Comparison of ENCODE assay signal across 15 cellular contexts in genomic region chr2:128714861-128715312, GRCh38.
DNase-seq lines count a peak whose midpoint lies in the region; ATAC-seq and TF ChIP-seq lines count a peak whose summit lies in the region.
"Had no signal": no experiment of that assay in that cellular context is flagged by ENCODE, and none has a peak within 500 bp of the region (broad histone marks: within the 10 kb centered on the region; RNA-seq: fewer than 3 reads in every experiment).

No MANE protein-coding gene starts in this region.

- no peak for TF ChIP-seq POLR2A in lower leg skin (IDR thresholded peaks at IDR 0.05)
- TF ChIP-seq POLR2A in upper lobe of left lung (IDR thresholded peaks at IDR 0.05) = no peak

- H3K27ac ChIP-seq in HL-60 (replicated peaks) = peak overlapping the region; percentile 40
- H3K27ac ChIP-seq in GM23248 = no peak overlapping the region
- H3K27ac ChIP-seq in lower lobe of right lung = no peak overlapping the region
- H3K27ac ChIP-seq in upper lobe of left lung = no peak overlapping the region
- H3K27ac ChIP-seq: left lung, tibial artery had no signal

- H2AFZ ChIP-seq in GM23248 = no peak overlapping the region

- no peak overlapping the region for H3K4me2 ChIP-seq in GM23248 (ENCODE audit: unreplicated experiment)
- H3K4me2 ChIP-seq: SK-N-SH had no signal

- peak; percentile 46 for TF ChIP-seq CTCF in GM06990 (IDR thresholded peaks at IDR 0.05; ENCODE audit: insufficient read depth, low read length, poor library complexity, severe bottlenecking)
- no peak for TF ChIP-seq CTCF in HL-60 (IDR thresholded peaks at IDR 0.05; ENCODE audit: insufficient read depth, low read length)
- TF ChIP-seq CTCF in WTC11 (IDR thresholded peaks at IDR 0.05) = no peak; the same call in 1 of the 2 replicates
- TF ChIP-seq CTCF in lower leg skin (IDR thresholded peaks at IDR 0.05) = no peak
- TF ChIP-seq CTCF in lower lobe of right lung (IDR thresholded peaks at IDR 0.05) = no peak
- no peak for TF ChIP-seq CTCF in upper lobe of left lung (IDR thresholded peaks at IDR 0.05)

- POLR2A ChIA-PET in WTC11 (lab: Charles Lee) = no interaction called here

- no peaks in the 10 kb centered on the region for H3K9me2 ChIP-seq in GM23248 (ENCODE audit: insufficient read depth)
- H3K9me2 ChIP-seq: SK-N-SH had no signal

- H3K36me3 Mint-ChIP-seq in WTC11 = peaks cover 3% of the 10 kb centered on the region

- in situ Hi-C loops in GM23248 (cut with MboI) = no loop called here

- H3K9me3 ChIP-seq in GM23248 (ENCODE audit: low read depth) (no peaks in the 10 kb centered on the region), lower lobe of right lung (no peaks in the 10 kb centered on the region), upper lobe of left lung (no peaks in the 10 kb centered on the region)
- H3K9me3 ChIP-seq: SK-N-SH had no signal

- 82 to 96% methylated on average over 6 of the region's 6 CpGs for WGBS in lower leg skin, 2 donors
- 61% methylated on average over 6 of the region's 6 CpGs for WGBS in GM23248 (ENCODE audit: low coverage in 1 of 2, low lambda C conversion rate in 2 of 2, missing lambda C conversion rate in 2 of 2), 2 experiments
- WGBS in upper lobe of left lung, 2 donors = 75 to 80% methylated on average over 2 to 5 of the region's 6 CpGs

- no peaks in the 10 kb centered on the region; the same call in 1 of the 2 replicates for H3K27me3 Mint-ChIP-seq in WTC11 (ENCODE audit: low read depth)

- H3K4me1 Mint-ChIP-seq in WTC11 = peaks cover 2% of the 10 kb centered on the region; the same call in 1 of the 2 replicates
- H3K4me1 Mint-ChIP-seq: activated CD4-positive, alpha-beta memory T cell treated with anti-CD3 and anti-CD28 coated beads, Interleukin-2, amount 10 ng/mL, durations not matched to agents 7 days and 5 days had no signal

- H3K79me2 ChIP-seq in GM23248 (ENCODE audit: insufficient read depth) = no peaks in the 10 kb centered on the region

- H3K36me3 ChIP-seq in GM06990 (ENCODE audit: control insufficient read depth, insufficient read depth, low read length) (no peaks in the 10 kb centered on the region), GM23248 (ENCODE audit: low read depth) (no peaks in the 10 kb centered on the region), lower lobe of right lung (no peaks in the 10 kb centered on the region), upper lobe of left lung (no peaks in the 10 kb centered on the region)
- H3K36me3 ChIP-seq: left lung, tibial artery had no signal

- H3K9ac ChIP-seq in GM23248 = no peak overlapping the region
- H3K9ac ChIP-seq: SK-N-SH had no signal

- DNase-seq in GM06990 (ENCODE audit: extremely low read depth, insufficient read length) (no peak), HL-60 (ENCODE audit: low read depth in 1 of 2, low spot score in 1 of 2) (peak in 1 of 2 experiments; percentile 33), WTC11 (ENCODE audit: low spot score) (peak; percentile 55), lower leg skin (ENCODE audit: low spot score in 2 of 2) (peak; percentile 10 to 77), GM23248 (no peak), lower lobe of right lung (no peak), NCI-H446 treated with DMSO at 0.1 percent for 48 hours (lab: John Stamatoyannopoulos, UW) (no peak), upper lobe of left lung (no peak)
- DNase-seq: activated CD4-positive, alpha-beta memory T cell treated with anti-CD3 and anti-CD28 coated beads, Interleukin-2, amount 10 ng/mL, durations not matched to agents 7 days and 5 days; naive B cell; NCI-H2081; SK-N-SH; stimulated activated CD4-positive, alpha-beta T cell treated with anti-CD3 and anti-CD28 coated beads, Interleukin-1b, Interleukin-23, amount 100 ng/mL, for 48 hours; tibial artery had no signal

- TF ChIP-seq EP300 in upper lobe of left lung (IDR thresholded peaks at IDR 0.05) = no peak

- CTCF ChIA-PET in WTC11 (lab: Charles Lee) = interaction anchor here (0.9 to 2.3 kb wide), 3 partner anchors 22 to 71 kb away, joined by 4 to 6 read pairs (median 4); no protein-coding TSS in a partner anchor

- H3K4me3 Mint-ChIP-seq in WTC11 = no peak overlapping the region
- H3K4me3 Mint-ChIP-seq: activated CD4-positive, alpha-beta memory T cell treated with anti-CD3 and anti-CD28 coated beads, Interleukin-2, amount 10 ng/mL, durations not matched to agents 7 days and 5 days; naive B cell had no signal

- H3K4me3 ChIP-seq in GM06990 (replicated peaks; ENCODE audit: low read depth, low read length) (no peak overlapping the region), HL-60 (replicated peaks; ENCODE audit: insufficient read depth, low read length) (no peak overlapping the region), lower leg skin (ENCODE audit: low read depth, poor library complexity, severe bottlenecking) (no peak overlapping the region), GM23248 (no peak overlapping the region), lower lobe of right lung (no peak overlapping the region), upper lobe of left lung (no peak overlapping the region)
- H3K4me3 ChIP-seq: left lung, tibial artery had no signal

- peak; percentile 86 for ATAC-seq in WTC11
- ATAC-seq in lower lobe of right lung = no peak
- ATAC-seq in upper lobe of left lung (ENCODE audit: low FRiP score in 2 of 2) = no peak

- H3K4me1 ChIP-seq in GM23248 (ENCODE audit: insufficient read depth) (no peaks in the 10 kb centered on the region), lower lobe of right lung (no peaks in the 10 kb centered on the region), upper lobe of left lung (no peaks in the 10 kb centered on the region)
- H3K4me1 ChIP-seq: left lung, tibial artery had no signal

- no peaks in the 10 kb centered on the region for H3F3A ChIP-seq in GM23248 (ENCODE audit: insufficient read depth)

- peaks cover 9% of the 10 kb centered on the region for H3K9me3 Mint-ChIP-seq in WTC11

- intact Hi-C loops in lower leg skin (cut with DNase I; ENCODE audit: low total_unique reads) = no loop called here
- intact Hi-C loops in lower lobe of right lung (cut with DNase I) = no loop called here

- no peak overlapping the region for H3K27ac Mint-ChIP-seq in WTC11
- H3K27ac Mint-ChIP-seq: activated CD4-positive, alpha-beta memory T cell treated with anti-CD3 and anti-CD28 coated beads, Interleukin-2, amount 10 ng/mL, durations not matched to agents 7 days and 5 days had no signal

- H3K27me3 ChIP-seq in GM06990 (replicated peaks; ENCODE audit: control insufficient read depth, insufficient read depth, low read length) (no peaks in the 10 kb centered on the region; the same call in 1 of the 2 replicates), HL-60 (ENCODE audit: insufficient read depth, poor library complexity, severe bottlenecking) (no peaks in the 10 kb centered on the region), GM23248 (replicated peaks; ENCODE audit: insufficient read depth) (peaks cover 45% of the 10 kb centered on the region), lower lobe of right lung (ENCODE audit: low read depth) (no peaks in the 10 kb centered on the region), upper lobe of left lung (no peaks in the 10 kb centered on the region)

- H4K20me1 ChIP-seq in GM23248 (ENCODE audit: insufficient read depth) = no peaks in the 10 kb centered on the region

TF ChIP-seq in WTC11, 78 proteins besides CTCF, POLR2A, EP300 and RAD21:
- TF ChIP-seq MXD4 (CRISPR knock-in tag; IDR thresholded peaks at IDR 0.05; ENCODE audit: borderline replicate concordance) = no peak

Comparison
In these comparisons a context has a peak if more than half of its experiments do, and no peak if none do; other contexts are left out.
1. DNase-seq: peak in WTC11 (single experiment) and lower leg skin (2 of 2); none in GM06990 (single experiment), GM23248 (single experiment), lower lobe of right lung (single experiment), NCI-H446 treated with DMSO at 0.1 percent for 48 hours (single experiment) and upper lobe of left lung (0 of 2).